In genomic region chr16:79415983-79416641, GRCh38 we compare ENCODE assay signal across 18 cellular contexts.
DNase-seq lines count a peak whose midpoint lies in the region; ATAC-seq, FAIRE-seq and TF ChIP-seq lines count a peak whose summit lies in the region.
"Had no signal": no experiment of that assay in that cellular context is flagged by ENCODE, and none has a peak within 500 bp of the region (broad histone marks: within the 10 kb centered on the region; RNA-seq: fewer than 3 reads in every experiment).

No MANE protein-coding gene starts in this region.

- H3K4me3 ChIP-seq in parathyroid adenoma (ENCODE audit: low read depth, low read length), result no peak overlapping the region
- H3K4me3 ChIP-seq: dorsolateral prefrontal cortex, gastrocnemius medialis, vagina had no signal

- intact Hi-C loops in activated naive CD4-positive, alpha-beta T cell treated with anti-CD3 and anti-CD28 coated beads for 36 hours (cut with micrococcal nuclease), result no loop called here

- no peak overlapping the region for H3K27ac Mint-ChIP-seq in activated naive CD4-positive, alpha-beta T cell treated with anti-CD3 and anti-CD28 coated beads for 36 hours
- peak overlapping the region; percentile 70 for H3K27ac Mint-ChIP-seq in activated naive CD8-positive, alpha-beta T cell treated with anti-CD3 and anti-CD28 coated beads, Interleukin-2, amount 10 ng/mL, durations not matched to agents 7 days and 5 days
- no peak overlapping the region for H3K27ac Mint-ChIP-seq in HFFc6
- H3K27ac Mint-ChIP-seq: mesothelial cell of epicardium had no signal

- ATAC-seq in activated naive CD8-positive, alpha-beta T cell treated with anti-CD3 and anti-CD28 coated beads, Interleukin-2, amount 10 ng/mL, durations not matched to agents 7 days and 5 days (ENCODE audit: low read depth), result peak; percentile 87
- ATAC-seq: gastrocnemius medialis, HepG2 had no signal

- no peak for FAIRE-seq in urothelium cell line (lab: Jason Lieb, UNC)
- FAIRE-seq: D721Med, HepG2, RCC 7860 had no signal

- H3K9me3 Mint-ChIP-seq in activated naive CD4-positive, alpha-beta T cell treated with anti-CD3 and anti-CD28 coated beads for 36 hours, result no peaks in the 10 kb centered on the region
- no peaks in the 10 kb centered on the region for H3K9me3 Mint-ChIP-seq in activated naive CD8-positive, alpha-beta T cell treated with anti-CD3 and anti-CD28 coated beads, Interleukin-2, amount 10 ng/mL, durations not matched to agents 7 days and 5 days
- peaks cover 60% of the 10 kb centered on the region for H3K9me3 Mint-ChIP-seq in HFFc6
- H3K9me3 Mint-ChIP-seq: mesothelial cell of epicardium had no signal

- peaks cover 47% of the 10 kb centered on the region for H3K4me1 ChIP-seq in parathyroid adenoma
- H3K4me1 ChIP-seq: gastrocnemius medialis had no signal

- H3K9me3 ChIP-seq in parathyroid adenoma (ENCODE audit: control insufficient read depth, low read length), result no peaks in the 10 kb centered on the region
- H3K9me3 ChIP-seq: gastrocnemius medialis, neutrophil, SK-N-SH, vagina had no signal

- no peaks in the 10 kb centered on the region for H3K79me2 ChIP-seq in parathyroid adenoma

- no peaks in the 10 kb centered on the region for H3K36me3 Mint-ChIP-seq in activated naive CD4-positive, alpha-beta T cell treated with anti-CD3 and anti-CD28 coated beads for 36 hours (ENCODE audit: low read depth)
- H3K36me3 Mint-ChIP-seq in activated naive CD8-positive, alpha-beta T cell treated with anti-CD3 and anti-CD28 coated beads, Interleukin-2, amount 10 ng/mL, durations not matched to agents 7 days and 5 days, result peaks cover 3% of the 10 kb centered on the region
- H3K36me3 Mint-ChIP-seq in HFFc6 (ENCODE audit: low read depth), result 0 out of 2 replicates have a peak, but pooled peaks cover 4% of the 10 kb centered on the region
- H3K36me3 Mint-ChIP-seq: mesothelial cell of epicardium had no signal

- H3K36me3 ChIP-seq in parathyroid adenoma (ENCODE audit: control insufficient read depth, insufficient read depth, low read length), result no peaks in the 10 kb centered on the region
- H3K36me3 ChIP-seq: gastrocnemius medialis, neutrophil, vagina had no signal

- POLR2A ChIA-PET in activated naive CD8-positive, alpha-beta T cell treated with anti-CD3 and anti-CD28 coated beads, Interleukin-2, amount 10 ng/mL, durations not matched to agents 7 days and 5 days (lab: Charles Lee), result interaction anchor here (0.6 to 1.5 kb wide), 2 partner anchors 12 to 1294 kb away, joined by 3 to 4 read pairs; no protein-coding TSS in a partner anchor

- no peak overlapping the region for H3K9ac ChIP-seq in parathyroid adenoma
- H3K9ac ChIP-seq: SK-N-SH had no signal

- peak overlapping the region; percentile 57 for H2AFZ ChIP-seq in parathyroid adenoma

- no peak overlapping the region for H3K4me3 Mint-ChIP-seq in activated naive CD4-positive, alpha-beta T cell treated with anti-CD3 and anti-CD28 coated beads for 36 hours
- peak overlapping the region; percentile 56 for H3K4me3 Mint-ChIP-seq in activated naive CD8-positive, alpha-beta T cell treated with anti-CD3 and anti-CD28 coated beads, Interleukin-2, amount 10 ng/mL, durations not matched to agents 7 days and 5 days
- no peak overlapping the region for H3K4me3 Mint-ChIP-seq in HFFc6
- H3K4me3 Mint-ChIP-seq: mesothelial cell of epicardium had no signal

- CTCF ChIA-PET in activated naive CD4-positive, alpha-beta T cell treated with anti-CD3 and anti-CD28 coated beads for 36 hours (lab: Charles Lee), result interaction anchor here (0.7 kb wide), 1 partner anchor 69 kb away, joined by 4 read pairs; no protein-coding TSS in a partner anchor

- no peaks in the 10 kb centered on the region for H3K27me3 ChIP-seq in parathyroid adenoma (ENCODE audit: control insufficient read depth, insufficient read depth, low read length)
- H3K27me3 ChIP-seq: gastrocnemius medialis, vagina had no signal

- H3K27ac ChIP-seq in parathyroid adenoma, result no peak overlapping the region
- H3K27ac ChIP-seq: dorsolateral prefrontal cortex, gastrocnemius medialis, neutrophil, vagina had no signal

- DNase-seq in activated naive CD4-positive, alpha-beta T cell treated with anti-CD3 and anti-CD28 coated beads for 36 hours, result peak; percentile 10
- no peak for DNase-seq in activated naive CD4-positive, alpha-beta T cell (lab: John Stamatoyannopoulos, UW)
- peak in 3 of 5 donors; percentile 2 to 14 (median 2) for DNase-seq in T-helper 1 cell
- peak; percentile 40 for DNase-seq in activated naive CD8-positive, alpha-beta T cell treated with anti-CD3 and anti-CD28 coated beads, Interleukin-2, amount 10 ng/mL, durations not matched to agents 7 days and 5 days
- no peak for DNase-seq in urothelium cell line (ENCODE audit: low spot score)
- no peak for DNase-seq in glomerular visceral epithelial cell (ENCODE audit: extremely low spot score)
- DNase-seq in HFFc6, result no peak
- DNase-seq: dorsolateral prefrontal cortex, gastrocnemius medialis, H7, SK-N-SH had no signal

- H3K27me3 Mint-ChIP-seq in activated naive CD4-positive, alpha-beta T cell treated with anti-CD3 and anti-CD28 coated beads for 36 hours (ENCODE audit: low read depth), result peaks cover 2% of the 10 kb centered on the region
- peaks cover 21% of the 10 kb centered on the region for H3K27me3 Mint-ChIP-seq in activated naive CD8-positive, alpha-beta T cell treated with anti-CD3 and anti-CD28 coated beads, Interleukin-2, amount 10 ng/mL, durations not matched to agents 7 days and 5 days
- no peaks in the 10 kb centered on the region; the same call in 1 of the 2 replicates for H3K27me3 Mint-ChIP-seq in HFFc6 (ENCODE audit: insufficient read depth)

- TF ChIP-seq CTCF in parathyroid adenoma (IDR thresholded peaks at IDR 0.05) (no peak), HFFc6 (IDR thresholded peaks at IDR 0.05) (no peak)

- H3K4me2 ChIP-seq in parathyroid adenoma (ENCODE audit: low read length), result no peak overlapping the region
- H3K4me2 ChIP-seq: SK-N-SH had no signal

- peaks cover 23% of the 10 kb centered on the region for H3K4me1 Mint-ChIP-seq in activated naive CD4-positive, alpha-beta T cell treated with anti-CD3 and anti-CD28 coated beads for 36 hours (ENCODE audit: low read depth)
- peaks cover 13% of the 10 kb centered on the region for H3K4me1 Mint-ChIP-seq in activated naive CD8-positive, alpha-beta T cell treated with anti-CD3 and anti-CD28 coated beads, Interleukin-2, amount 10 ng/mL, durations not matched to agents 7 days and 5 days
- H3K4me1 Mint-ChIP-seq in HFFc6 (ENCODE audit: low read depth), result no peaks in the 10 kb centered on the region

Comparison
In these comparisons a context has a peak if more than half of its experiments do, and no peak if none do; other contexts are left out.
1. DNase-seq: peak in activated naive CD4-positive, alpha-beta T cell treated with anti-CD3 and anti-CD28 coated beads for 36 hours (single experiment), T-helper 1 cell (3 of 5) and activated naive CD8-positive, alpha-beta T cell treated with anti-CD3 and anti-CD28 coated beads, Interleukin-2, amount 10 ng/mL, durations not matched to agents 7 days and 5 days (single experiment); none in activated naive CD4-positive, alpha-beta T cell (0 of 4), urothelium cell line (single experiment), glomerular visceral epithelial cell (single experiment) and HFFc6 (single experiment).